Comparison of ENCODE assay signal across 13 cellular contexts in the genomic region with DNA sequence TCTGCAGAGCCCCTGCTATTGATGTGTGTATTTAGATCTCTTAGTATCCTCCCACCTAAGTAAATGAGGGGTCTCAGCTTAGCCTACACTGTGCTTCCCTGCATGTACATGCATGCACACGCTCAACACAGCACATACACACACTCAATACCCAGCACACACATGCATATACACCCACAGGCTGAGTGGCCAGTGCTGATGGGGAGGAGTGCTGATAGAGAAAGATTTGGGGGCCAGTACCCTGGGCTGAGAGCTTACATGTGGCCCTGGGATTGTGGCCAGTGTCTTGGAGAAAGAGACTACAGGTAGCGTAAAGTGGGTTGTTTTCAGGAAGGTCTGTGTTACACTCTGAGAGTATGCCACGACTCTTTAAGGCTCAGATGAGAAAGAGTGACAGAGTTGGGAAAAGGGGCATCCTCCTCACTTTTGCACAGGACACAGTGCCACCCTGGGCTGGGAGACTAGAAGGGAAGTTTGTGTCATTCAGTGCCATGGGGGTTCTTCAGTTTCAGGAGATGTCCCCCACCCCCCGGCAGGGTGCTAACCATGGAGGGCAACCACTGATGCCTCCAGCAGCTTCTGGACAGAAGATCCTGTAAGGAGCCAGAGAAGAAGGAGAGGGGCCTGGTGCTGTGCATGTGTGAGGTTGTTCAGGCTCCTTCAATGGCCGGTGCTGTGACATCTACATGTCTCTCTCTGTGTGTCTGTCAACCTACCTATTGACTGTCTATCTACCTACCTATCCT.
A peak's percentile ranks its signal among the peaks of the same experiment; 100 is the strongest.
DNase-seq lines count a peak whose midpoint lies in the region; ATAC-seq and TF ChIP-seq lines count a peak whose summit lies in the region.
"Had no signal": no experiment of that assay in that cellular context is flagged by ENCODE, and none has a peak within 500 bp of the region (broad histone marks: within the 10 kb centered on the region; RNA-seq: fewer than 3 reads in every experiment).

No MANE protein-coding gene starts in this region.

- no peak for ATAC-seq in Panc1
- no peak for ATAC-seq in mucosa of descending colon
- no peak for ATAC-seq in GM18517 (IDR thresholded peaks at IDR 0.05; ENCODE audit: unreplicated experiment)

- no peaks in the 10 kb centered on the region for H3K27me3 ChIP-seq in Panc1 (ENCODE audit: control insufficient read depth, insufficient read depth, low read length)
- peaks cover 8 to 56% of the 10 kb centered on the region in 2 experiments for H3K27me3 ChIP-seq in mesenchymal stem cell (ENCODE audit: control insufficient read depth in 1 of 2, insufficient read depth in 1 of 2, low read length in 2 of 2)
- H3K27me3 ChIP-seq in smooth muscle cell (ENCODE audit: low read depth), result no peaks in the 10 kb centered on the region

- DNase-seq in Panc1 (ENCODE audit: low read depth, low spot score) (no peak), mesenchymal stem cell (no peak), smooth muscle cell (lab: John Stamatoyannopoulos, UW; ENCODE audit: unreplicated experiment) (no peak), mucosa of descending colon (no peak), HK-2 (ENCODE audit: unreplicated experiment) (no peak)
- no peak for DNase-seq in stimulated activated CD8-positive, alpha-beta memory T cell treated with anti-CD3 and anti-CD28 coated beads, Interleukin-4, amount 100 ng/mL, for 48 hours
- DNase-seq: CD4-positive, alpha-beta T cell; GF-D8; H7; NCI-H524; SIG-M5 had no signal

- H3K36me3 ChIP-seq in Panc1 (ENCODE audit: control insufficient read depth, insufficient read depth, low read length) (no peaks in the 10 kb centered on the region), mesenchymal stem cell (ENCODE audit: control insufficient read depth in 1 of 2, insufficient read depth in 2 of 2, low read depth in 1 of 2, low read length in 2 of 2) (no peaks in the 10 kb centered on the region), smooth muscle cell (ENCODE audit: low read depth) (no peaks in the 10 kb centered on the region), mucosa of descending colon (ENCODE audit: low read depth) (no peaks in the 10 kb centered on the region)

- H2AK5ac ChIP-seq in mesenchymal stem cell (ENCODE audit: low read length, severe bottlenecking), result peak overlapping the region; percentile 50

- in situ Hi-C loops in Panc1 (cut with HindIII; ENCODE audit: low pct_unique_long_range_greater_than_20kb, low sequenced_read_pairs), result no loop called here

- H4K20me1 ChIP-seq in smooth muscle cell (ENCODE audit: low read depth), result no peaks in the 10 kb centered on the region

- peak overlapping the region in 1 of 2 experiments; percentile 9 for H3K14ac ChIP-seq in mesenchymal stem cell (ENCODE audit: low read length in 2 of 2)

- no peak overlapping the region for H3K23ac ChIP-seq in mesenchymal stem cell (ENCODE audit: low read length in 2 of 2)

- H3F3A ChIP-seq in smooth muscle cell (ENCODE audit: low read depth), result peaks cover 35% of the 10 kb centered on the region

- H3K4me3 ChIP-seq in Panc1 (ENCODE audit: low read depth in 2 of 2, low read length in 2 of 2) (no peak overlapping the region), mesenchymal stem cell (ENCODE audit: insufficient read depth in 1 of 2, low read depth in 1 of 2, low read length in 2 of 2) (no peak overlapping the region), smooth muscle cell (no peak overlapping the region), mucosa of descending colon (no peak overlapping the region)

- intact Hi-C loops in Panc1 (cut with micrococcal nuclease; ENCODE audit: unreplicated experiment) (no loop called here), mucosa of descending colon (cut with DNase I, micrococcal nuclease) (no loop called here)

- peak overlapping the region in 1 of 2 experiments; percentile 78 for H2BK12ac ChIP-seq in mesenchymal stem cell (ENCODE audit: low read length in 2 of 2)

- H3K27ac ChIP-seq in C4-2B, result peak overlapping the region; percentile 79
- peak overlapping the region; percentile 5; the same call in 1 of the 2 replicates for H3K27ac ChIP-seq in Panc1 (ENCODE audit: low read length)
- no peak overlapping the region for H3K27ac ChIP-seq in mesenchymal stem cell (ENCODE audit: low read length, poor library complexity, severe bottlenecking)
- peak overlapping the region; percentile 44 for H3K27ac ChIP-seq in smooth muscle cell (ENCODE audit: low read depth)

- CTCF ChIA-PET in Panc1 (lab: Charles Lee), result interaction anchor here (0.6 kb wide), 1 partner anchor 812 kb away, joined by 3 read pairs; no protein-coding TSS in a partner anchor

- no TSS peak for BruUV-seq in Panc1 (replicated peaks; lab: Mats Ljungman, UMichigan)

- H3K9me3 ChIP-seq in Panc1 (ENCODE audit: control insufficient read depth, insufficient read depth, low read depth, low read length) (no peaks in the 10 kb centered on the region), mesenchymal stem cell (ENCODE audit: control insufficient read depth, low read length) (no peaks in the 10 kb centered on the region), smooth muscle cell (replicated peaks; ENCODE audit: low read depth) (no peaks in the 10 kb centered on the region), mucosa of descending colon (no peaks in the 10 kb centered on the region)

- peak overlapping the region in 1 of 2 experiments; percentile 67 for H3K18ac ChIP-seq in mesenchymal stem cell (ENCODE audit: low read depth in 1 of 2, low read length in 2 of 2)

- no peak overlapping the region for H3K9ac ChIP-seq in mesenchymal stem cell (ENCODE audit: low read length)
- no peak overlapping the region for H3K9ac ChIP-seq in smooth muscle cell (ENCODE audit: low read depth)

- no peaks in the 10 kb centered on the region for H3K79me1 ChIP-seq in mesenchymal stem cell (replicated peaks; ENCODE audit: low read length, poor library complexity, severe bottlenecking)

- H3K4ac ChIP-seq in mesenchymal stem cell (ENCODE audit: low read depth in 1 of 2, low read length in 2 of 2), result peak overlapping the region in 1 of 2 experiments; percentile 24

- no peak overlapping the region for H2BK15ac ChIP-seq in mesenchymal stem cell (ENCODE audit: low read depth, poor library complexity, severe bottlenecking)

- WGBS in mesenchymal stem cell, result 100% methylated on average over 3 of the region's 5 CpGs
- 55% methylated on average over 5 of the region's 5 CpGs for WGBS in smooth muscle cell (ENCODE audit: low lambda C conversion rate)

- H2BK120ac ChIP-seq in mesenchymal stem cell (ENCODE audit: low read depth, low read length), result no peak overlapping the region

- no peak overlapping the region for H4K8ac ChIP-seq in mesenchymal stem cell (ENCODE audit: low read length)

- H2AFZ ChIP-seq in mesenchymal stem cell (ENCODE audit: low read depth, low read length) (no peak overlapping the region), smooth muscle cell (ENCODE audit: low read depth) (no peak overlapping the region)

- H2BK5ac ChIP-seq in mesenchymal stem cell (ENCODE audit: low read depth, low read length, poor library complexity, severe bottlenecking), result no peak overlapping the region

- H3K4me2 ChIP-seq in mesenchymal stem cell (ENCODE audit: low read length, poor library complexity, severe bottlenecking) (no peak overlapping the region), smooth muscle cell (no peak overlapping the region)

- H3K4me1 ChIP-seq in Panc1 (ENCODE audit: control insufficient read depth, insufficient read depth, low read length), result peaks cover 21% of the 10 kb centered on the region
- H3K4me1 ChIP-seq in mesenchymal stem cell (ENCODE audit: control insufficient read depth, insufficient read depth, low read depth, low read length), result peaks cover 16% of the 10 kb centered on the region
- H3K4me1 ChIP-seq in smooth muscle cell (ENCODE audit: low read depth), result peaks cover 37% of the 10 kb centered on the region
- H3K4me1 ChIP-seq in mucosa of descending colon (ENCODE audit: low read depth), result peaks cover 7% of the 10 kb centered on the region

- TF ChIP-seq CTCF in C4-2B (conservative IDR thresholded peaks at IDR 0.05) (no peak), Panc1 (IDR thresholded peaks at IDR 0.05) (no peak), smooth muscle cell (IDR thresholded peaks at IDR 0.05; ENCODE audit: borderline replicate concordance, insufficient read depth, poor library complexity, severe bottlenecking) (no peak), mucosa of descending colon (IDR thresholded peaks at IDR 0.05) (no peak)

- no peak overlapping the region for H4K91ac ChIP-seq in mesenchymal stem cell (ENCODE audit: low read length)

- no peaks in the 10 kb centered on the region for H3K79me2 ChIP-seq in smooth muscle cell (ENCODE audit: low read depth)

- POLR2A ChIA-PET in Panc1 (lab: Charles Lee), result no interaction called here
